In genomic region chr21:36270786-36271695, GRCh38 we compare ENCODE assay signal across 6 cellular contexts. TPM values are rescaled to one million over a fixed set of nuclear protein-coding genes. Genes with fewer than 3 reads are reported as not detected.
DNase-seq lines count a peak whose midpoint lies in the region; ATAC-seq and TF ChIP-seq lines count a peak whose summit lies in the region.
"Not testable (repeated sequence)": the region's sequence is repeated elsewhere in the genome, so short reads cannot be mapped to it uniquely, and the experiment has no call there.

No MANE protein-coding gene starts in this region.

- H3K4me1 ChIP-seq in CD4-positive, CD25-positive, alpha-beta regulatory T cell (ENCODE audit: control insufficient read depth, insufficient read depth, low read length, poor library complexity, severe bottlenecking); Karpas-422 (ENCODE audit: low read length); right lobe of liver: not testable (repeated sequence)

- DNase-seq in CD4-positive, CD25-positive, alpha-beta regulatory T cell; epithelial cell of prostate (ENCODE audit: low read depth, low spot score); Right ventricle myocardium superior: not testable (repeated sequence)
- DNase-seq in Karpas-422 (peak; percentile 7), MCF 10A (ENCODE audit: unreplicated experiment) (peak; percentile 23), right lobe of liver (peak; percentile 46 to 76 (median 60))

- H3K27ac Mint-ChIP-seq in CD4-positive, CD25-positive, alpha-beta regulatory T cell, result peak overlapping the region in 2 of 3 donors; percentile 25 to 56
- not testable (repeated sequence) for H3K27ac Mint-ChIP-seq in MCF 10A (ENCODE audit: low read depth, unreplicated experiment)

- H4K20me1 ChIP-seq in Karpas-422 (ENCODE audit: insufficient read depth, low read depth, low read length), result not testable (repeated sequence)

- peaks cover 29% of the 10 kb centered on the region for H3K36me3 Mint-ChIP-seq in CD4-positive, CD25-positive, alpha-beta regulatory T cell
- not testable (repeated sequence) for H3K36me3 Mint-ChIP-seq in MCF 10A (ENCODE audit: insufficient read depth, unreplicated experiment)

- 59% methylated on average over 6 of the region's 12 CpGs for WGBS in right lobe of liver (ENCODE audit: insufficient coverage, low coverage, low lambda C conversion rate, missing lambda C conversion rate)

- not testable (repeated sequence) for H3K4me1 Mint-ChIP-seq in CD4-positive, CD25-positive, alpha-beta regulatory T cell; MCF 10A (ENCODE audit: insufficient read depth, unreplicated experiment)

- not testable (repeated sequence) for H3K4me3 Mint-ChIP-seq in CD4-positive, CD25-positive, alpha-beta regulatory T cell; MCF 10A (ENCODE audit: unreplicated experiment)

- not testable (repeated sequence) for H3K27me3 ChIP-seq in CD4-positive, CD25-positive, alpha-beta regulatory T cell (ENCODE audit: control insufficient read depth, insufficient read depth, low read length); Karpas-422 (ENCODE audit: low read length); right lobe of liver

- not testable (repeated sequence) for H3K9ac ChIP-seq in Karpas-422 (ENCODE audit: low read length)

- intact Hi-C loops in MCF 10A (cut with micrococcal nuclease); Right ventricle myocardium superior (cut with DNase I); right lobe of liver (cut with DNase I): not testable (repeated sequence)

- not testable (repeated sequence) for H2AFZ ChIP-seq in Karpas-422 (ENCODE audit: low read length)

- H3K79me2 ChIP-seq in Karpas-422 (ENCODE audit: low read length), result not testable (repeated sequence)

- H3K27me3 Mint-ChIP-seq in CD4-positive, CD25-positive, alpha-beta regulatory T cell; MCF 10A (ENCODE audit: insufficient read depth, unreplicated experiment): not testable (repeated sequence)

- not testable (repeated sequence) for TF ChIP-seq POLR2A in right lobe of liver (IDR thresholded peaks at IDR 0.05)

- H3K9me3 ChIP-seq in CD4-positive, CD25-positive, alpha-beta regulatory T cell (ENCODE audit: control insufficient read depth in 2 of 2, low read length in 2 of 2); Karpas-422 (ENCODE audit: low read length); right lobe of liver: not testable (repeated sequence)

- not testable (repeated sequence) for TF ChIP-seq CTCF in MCF 10A (IDR thresholded peaks at IDR 0.05; ENCODE audit: unreplicated experiment); right lobe of liver (IDR thresholded peaks at IDR 0.05)

- not testable (repeated sequence) for H3K9me2 ChIP-seq in Karpas-422 (replicated peaks; ENCODE audit: insufficient read depth, low read length)

- not testable (repeated sequence) for H3K9me3 Mint-ChIP-seq in CD4-positive, CD25-positive, alpha-beta regulatory T cell; MCF 10A (ENCODE audit: unreplicated experiment)

- H3K27ac ChIP-seq in CD4-positive, CD25-positive, alpha-beta regulatory T cell (ENCODE audit: insufficient read depth, low read length, poor library complexity, severe bottlenecking); Karpas-422 (ENCODE audit: low read length): not testable (repeated sequence)
- H3K27ac ChIP-seq in epithelial cell of prostate (peak overlapping the region; percentile 15), right lobe of liver (peak overlapping the region in 2 of 3 donors; percentile 12 to 47)

- ATAC-seq in CD4-positive, CD25-positive, alpha-beta regulatory T cell (ENCODE audit: low read depth in 2 of 2), result not testable (repeated sequence)
- ATAC-seq in Right ventricle myocardium superior (ENCODE audit: poor library complexity) (peak; percentile 31), right lobe of liver (peak; percentile 80 to 96 (median 90))

- POLR2A ChIA-PET in MCF 10A (lab: Yijun Ruan, JAX), result interaction anchor here (1.7 kb wide), 1 partner anchor 49 kb away, joined by 4 read pairs; the partner anchor contains the start of gene MORC3

- not testable (repeated sequence) for H3K36me3 ChIP-seq in CD4-positive, CD25-positive, alpha-beta regulatory T cell (ENCODE audit: control insufficient read depth, insufficient read depth, low read length); Karpas-422 (ENCODE audit: insufficient read depth, low read length); right lobe of liver

- not testable (repeated sequence) for BruUV-seq in MCF 10A (replicated peaks; lab: Mats Ljungman, UMichigan)

- not testable (repeated sequence) for H3K4me3 ChIP-seq in CD4-positive, CD25-positive, alpha-beta regulatory T cell (ENCODE audit: low read depth, low read length); Karpas-422 (ENCODE audit: low read length); right lobe of liver

- not testable (repeated sequence) for H3K4me2 ChIP-seq in Karpas-422 (ENCODE audit: low read depth, low read length, poor library complexity, severe bottlenecking)

- CTCF ChIA-PET in MCF 10A (lab: Yijun Ruan, JAX), result interaction anchor here (1.5 kb wide), 1 partner anchor 8 kb away, joined by 3 read pairs; no protein-coding TSS in a partner anchor

RNA-seq across cellular contexts. Expression of gene MORC3, which starts 49.0 kb away (rescaled TPM):
- 68.2 TPM for total RNA-seq in CD4-positive, CD25-positive, alpha-beta regulatory T cell
- polyA plus RNA-seq in CD4-positive, CD25-positive, alpha-beta regulatory T cell, result 10 to 100 TPM; 31.8 to 55.6 (median 44.6) TPM
- total RNA-seq in Karpas-422 (2014; rRNA removed; shearing (Covaris generic); ENCODE audit: low replicate concordance), result 13.8 and 15.9 TPM in 2 replicates
- total RNA-seq in MCF 10A (2022) (31.1 and 32.3 TPM in 2 replicates), Right ventricle myocardium superior (18.9 TPM), right lobe of liver (10 to 100 TPM in 4 of 6 experiments, 1 to 10 TPM in 2; 8.5 to 16.5 (median 12.0) TPM)
